16 cellular contexts compared by ENCODE assay signal in genomic region chr6:26398555-26398954, GRCh38. TPM values are rescaled to one million over a fixed set of nuclear protein-coding genes. Genes with fewer than 3 reads are reported as not detected.
DNase-seq lines count a peak whose midpoint lies in the region; ATAC-seq, FAIRE-seq and TF ChIP-seq lines count a peak whose summit lies in the region.
"Had no signal": no experiment of that assay in that cellular context is flagged by ENCODE, and none has a peak within 500 bp of the region (broad histone marks: within the 10 kb centered on the region; RNA-seq: fewer than 3 reads in every experiment).

No MANE protein-coding gene starts in this region.

- BruUV-seq in IMR-90 (replicated peaks; lab: Mats Ljungman, UMichigan) (no TSS peak), K562 (replicated peaks; lab: Mats Ljungman, UMichigan) (no TSS peak)

- no peak overlapping the region for H4K8ac ChIP-seq in IMR-90 (ENCODE audit: low read depth in 2 of 2, low read length in 2 of 2)

- TF ChIP-seq RAD21 in IMR-90 (IDR thresholded peaks at IDR 0.05; ENCODE audit: low read length) (no peak), K562 (CRISPR knock-in tag; conservative IDR thresholded peaks at IDR 0.05 in 1 of 2, IDR thresholded peaks at IDR 0.05 in 1 of 2) (no peak)

- no peak overlapping the region for H3K4me2 ChIP-seq in IMR-90 (ENCODE audit: low read depth, low read length)
- H3K4me2 ChIP-seq in K562 (ENCODE audit: insufficient read depth, low read length) = no peak overlapping the region
- H3K4me2 ChIP-seq: BLaER1 treated with 17β-estradiol and CSF1 and Interleukin-3, amounts not matched to agents 10 nM and 100 nM; GM23338 had no signal

- no peak overlapping the region for H3K9ac ChIP-seq in IMR-90 (ENCODE audit: low read depth, low read length)
- H3K9ac ChIP-seq in K562 (ENCODE audit: insufficient read depth in 1 of 2, low read depth in 2 of 2, low read length in 2 of 2) = no peak overlapping the region
- H3K9ac ChIP-seq: BLaER1 treated with 17β-estradiol and CSF1 and Interleukin-3, amounts not matched to agents 10 nM and 100 nM had no signal

- CTCF ChIA-PET in IMR-90 (lab: Yijun Ruan, JAX) = no interaction called here
- CTCF ChIA-PET in K562 (lab: Yijun Ruan, JAX; ENCODE audit: low intra/inter-chr PET ratio) = no interaction called here

- no peak overlapping the region for H3K27ac ChIP-seq in IMR-90 (ENCODE audit: insufficient read depth, low read length)
- no peak overlapping the region for H3K27ac ChIP-seq in K562 (ENCODE audit: extremely low read depth, low read depth, low read length)
- H3K27ac ChIP-seq: BLaER1 treated with 17β-estradiol and CSF1 and Interleukin-3, amounts not matched to agents 10 nM and 100 nM had no signal

- in situ Hi-C loops in IMR-90 (cut with MboI; ENCODE audit: low sequenced_read_pairs) (no loop called here), K562 (cut with MboI) (no loop called here)

- no peaks in the 10 kb centered on the region for H3K27me3 ChIP-seq in IMR-90 (ENCODE audit: control insufficient read depth, insufficient read depth, low read length)
- H3K27me3 ChIP-seq in K562 (ENCODE audit: control insufficient read depth in 2 of 2, insufficient read depth in 2 of 2, low read length in 2 of 2) = no peaks in the 10 kb centered on the region
- H3K27me3 ChIP-seq: BLaER1 treated with 17β-estradiol and CSF1 and Interleukin-3, amounts not matched to agents 10 nM and 100 nM had no signal

- H2AFZ ChIP-seq in IMR-90 (replicated peaks; ENCODE audit: low read length, poor library complexity) = no peak overlapping the region
- H2AFZ ChIP-seq in K562 (ENCODE audit: low read depth, low read length) = no peak overlapping the region
- H2AFZ ChIP-seq: GM23338 had no signal

- H3K79me2 ChIP-seq in K562 (ENCODE audit: control insufficient read depth, insufficient read depth, low read length) = no peaks in the 10 kb centered on the region

- ATAC-seq in IMR-90 (ENCODE audit: low read depth) (no peak), K562 (no peak), GM19452 (IDR thresholded peaks at IDR 0.05; ENCODE audit: unreplicated experiment) (no peak)
- ATAC-seq: GM12878, GM23338 had no signal

- no CpG with 5 or more reads among the region's 1 CpG for WGBS in IMR-90 (ENCODE audit: extremely low coverage in 2 of 2, insufficient read length in 1 of 2), 2 experiments
- 55% methylated on average over 1 of the region's 1 CpG for WGBS in K562 (ENCODE audit: insufficient coverage, low coverage, missing lambda C conversion rate)

- H4K20me1 ChIP-seq in IMR-90 (ENCODE audit: insufficient read depth, low read length) (no peaks in the 10 kb centered on the region), K562 (replicated peaks; ENCODE audit: control insufficient read depth, insufficient read depth, low read length) (no peaks in the 10 kb centered on the region)
- H4K20me1 ChIP-seq: BLaER1 treated with 17β-estradiol and CSF1 and Interleukin-3, amounts not matched to agents 10 nM and 100 nM had no signal

- dilution Hi-C loops in IMR-90 (cut with HindIII; ENCODE audit: low sequenced_read_pairs, unreplicated experiment) = no loop called here

- no peak overlapping the region for H3K56ac ChIP-seq in IMR-90 (ENCODE audit: extremely low read depth, insufficient read depth, low read length)

- TF ChIP-seq EP300 in K562 (IDR thresholded peaks at IDR 0.05; ENCODE audit: low read length) = no peak

- no peak overlapping the region for H3K18ac ChIP-seq in IMR-90 (ENCODE audit: low read depth, low read length)

- H3K36me3 ChIP-seq in IMR-90 (ENCODE audit: control insufficient read depth, insufficient read depth, low read length) (no peaks in the 10 kb centered on the region), K562 (ENCODE audit: control insufficient read depth, insufficient read depth, low read length) (no peaks in the 10 kb centered on the region)

- H2BK120ac ChIP-seq in IMR-90 (ENCODE audit: low read depth, low read length) = no peak overlapping the region

- H3K4me3 ChIP-seq in IMR-90 (ENCODE audit: insufficient read depth, low read depth, low read length) (no peak overlapping the region), K562 (no peak overlapping the region)
- H3K4me3 ChIP-seq: BLaER1 treated with 17β-estradiol and CSF1 and Interleukin-3, amounts not matched to agents 10 nM and 100 nM; GM12878; GM23338 had no signal

- no peak overlapping the region for H2BK20ac ChIP-seq in IMR-90 (ENCODE audit: low read depth, low read length)

- no peak overlapping the region for H3K4ac ChIP-seq in IMR-90 (ENCODE audit: low read depth, low read length)

- H2BK15ac ChIP-seq in IMR-90 (ENCODE audit: low read depth, low read length) = no peak overlapping the region

- no peak overlapping the region for H3K23ac ChIP-seq in IMR-90 (ENCODE audit: low read depth, low read length)

- no peak for TF ChIP-seq POLR2A in IMR-90 (IDR thresholded peaks at IDR 0.05; ENCODE audit: low read depth, low read length)
- no peak for TF ChIP-seq POLR2A in K562 (conservative IDR thresholded peaks at IDR 0.05)

- H2AK5ac ChIP-seq in IMR-90 (ENCODE audit: low read depth, low read length) = no peak overlapping the region

- H3K9me3 ChIP-seq in IMR-90 (ENCODE audit: control insufficient read depth, insufficient read depth, low read length) (no peaks in the 10 kb centered on the region), K562 (replicated peaks; ENCODE audit: control insufficient read depth, insufficient read depth, low read depth, low read length) (no peaks in the 10 kb centered on the region)
- H3K9me3 ChIP-seq: BLaER1 treated with 17β-estradiol and CSF1 and Interleukin-3, amounts not matched to agents 10 nM and 100 nM had no signal

- no peak overlapping the region for H4K5ac ChIP-seq in IMR-90 (ENCODE audit: low read depth, low read length)

- no peak for FAIRE-seq in K562 (lab: Jason Lieb, UNC)
- FAIRE-seq: GM12878, GM19239, H54 had no signal

- H3K9me1 ChIP-seq in IMR-90 (ENCODE audit: insufficient read depth, low read length) = peaks cover 8% of the 10 kb centered on the region
- no peaks in the 10 kb centered on the region for H3K9me1 ChIP-seq in K562 (ENCODE audit: control insufficient read depth, insufficient read depth, low read length)

- POLR2A ChIA-PET in IMR-90 (lab: Charles Lee; ENCODE audit: unreplicated experiment) (no interaction called here), K562 (lab: Yijun Ruan, JAX) (interaction anchor here (0.6 kb wide), 1 partner anchor 9 kb away, joined by 3 read pairs; no protein-coding TSS in a partner anchor)

- H3K4me1 ChIP-seq in IMR-90 (ENCODE audit: control insufficient read depth, insufficient read depth, low read length) = peaks cover 8% of the 10 kb centered on the region
- H3K4me1 ChIP-seq in K562 (replicated peaks in 1 of 2; ENCODE audit: control insufficient read depth in 2 of 2, insufficient read depth in 2 of 2, low read length in 2 of 2) = peaks cover 3 to 24% of the 10 kb centered on the region in 2 experiments

- H4K91ac ChIP-seq in IMR-90 (ENCODE audit: insufficient read depth, low read depth, low read length) = no peak overlapping the region

- no peak for TF ChIP-seq CTCF in IMR-90 (conservative IDR thresholded peaks at IDR 0.05; ENCODE audit: low read depth, low read length)
- TF ChIP-seq CTCF in K562 (IDR thresholded peaks at IDR 0.05 in 2 of 3, conservative IDR thresholded peaks at IDR 0.05 in 1 of 3; ENCODE audit: insufficient read depth in 2 of 3, low read depth in 1 of 3, low read length in 3 of 3) = no peak

- no peak overlapping the region for H2BK5ac ChIP-seq in IMR-90 (ENCODE audit: low read depth, low read length, poor library complexity, severe bottlenecking)

- H3K79me1 ChIP-seq in IMR-90 (ENCODE audit: low read depth in 1 of 2, low read length in 2 of 2) = peaks cover 0 to 2% of the 10 kb centered on the region in 2 experiments; a peak in 1 of 4 replicates

- intact Hi-C loops in IMR-90 (cut with micrococcal nuclease) (loop anchor here (1.0 kb wide), 1 partner anchor 41 kb away; no protein-coding TSS in a partner anchor), K562 (cut with micrococcal nuclease) (no loop called here)

- H3K14ac ChIP-seq in IMR-90 (replicated peaks; ENCODE audit: low read depth, low read length) = no peak overlapping the region

- DNase-seq in IMR-90 (no peak), K562 (ENCODE audit: extremely low read depth in 1 of 4, low spot score in 3 of 4) (no peak)
- DNase-seq: CD8-positive, alpha-beta memory T cell; COR-L47; DMS 273 treated with DMSO at 0.1 percent for 48 hours; DMS53; DND-41; EL; HCEC 1CT; KG1 had no signal

- no peak overlapping the region for H2AK9ac ChIP-seq in IMR-90 (replicated peaks; ENCODE audit: low read depth, low read length, poor library complexity)

RNA-seq across cellular contexts. Expression of gene BTN3A1, which starts 3.5 kb away (rescaled TPM):
- total RNA-seq in IMR-90 (2012; rRNA removed) = 15.3 and 16.5 TPM in 2 replicates
- polyA plus RNA-seq in IMR-90 (2012; rRNA removed) = 9.8 and 14.4 TPM in 2 replicates
- polyA plus RNA-seq in IMR-90 (2012; cell fraction: cytosol; rRNA removed) = 5.7 and 11.5 TPM in 2 replicates
- polyA plus RNA-seq in IMR-90 (2012; cell fraction: nucleus; rRNA removed; ENCODE audit: low replicate concordance) = 23.3 and 47.1 TPM in 2 replicates
- total RNA-seq in K562 (2011; cell fraction: chromatin; rRNA removed; ENCODE audit: low replicate concordance) = 27.1 and 31.9 TPM in 2 replicates
- 9.3 and 13.9 TPM in 2 replicates for total RNA-seq in K562 (2011; cell fraction: nucleolus; rRNA removed)
- total RNA-seq in K562 (2011; cell fraction: nucleoplasm; rRNA removed) = 16.0 and 21.1 TPM in 2 replicates
- total RNA-seq in K562 (2014; rRNA removed) = 2.8 and 3.6 TPM in 2 replicates
- 4.3 and 4.7 TPM in 2 replicates for total RNA-seq in K562 (2014; rRNA removed; fragmentation: Illumina TruSeq; extraction: Trizol)
- 3.4 and 3.7 TPM in 2 replicates for total RNA-seq in K562 (2015; rRNA removed; fragmentation: Illumina TruSeq; extraction: Trizol)
- 3.9 and 4.2 TPM in 2 replicates for total RNA-seq in K562 (2021)
- polyA plus RNA-seq in K562 (2011; rRNA removed) = 8.5 and 11.2 TPM in 2 replicates
- 2.8 and 4.4 TPM in 2 replicates for polyA plus RNA-seq in K562 (2011; cell fraction: cytosol; rRNA removed)
- 26.6 and 31.8 TPM in 2 replicates for polyA plus RNA-seq in K562 (2011; cell fraction: nucleus; rRNA removed)
- 3.9 and 10.6 TPM in 2 replicates for polyA plus RNA-seq in K562 (2012)
- polyA plus RNA-seq in K562 (2014; fragmentation: Illumina TruSeq; extraction: Trizol) = 4.2 and 4.7 TPM in 2 replicates
- 1 to 10 TPM in 1 of 2 experiments, under 1 TPM in 1; 0.84 to 2.5 TPM for polyA plus RNA-seq in K562 (2014; fragmentation: Nextera tagmentation; extraction: Ambion mirVana)
- 4.0 and 4.1 TPM in 2 replicates for polyA plus RNA-seq in K562 (2014; rRNA removed)
- polyA minus RNA-seq in K562 (2011; rRNA and poly(A)+ RNA removed) = 9.1 and 10.0 TPM in 2 replicates
- polyA minus RNA-seq in K562 (2011; cell fraction: cytosol; rRNA and poly(A)+ RNA removed) = 1.5 and 3.4 TPM in 2 replicates
- 6.9 and 12.1 TPM in 2 replicates for polyA minus RNA-seq in K562 (2011; cell fraction: nucleus; rRNA and poly(A)+ RNA removed)

RNA-seq across cellular contexts. Expression of gene BTN2A2, which starts 15.6 kb away (rescaled TPM):
- total RNA-seq in IMR-90 (2012; rRNA removed) (10.6 and 12.5 TPM in 2 replicates), K562 (2014; rRNA removed) (5.9 and 8.1 TPM in 2 replicates), K562 (2014; rRNA removed; fragmentation: Illumina TruSeq; extraction: Trizol) (10.0 and 10.1 TPM in 2 replicates), K562 (2015; rRNA removed; fragmentation: Illumina TruSeq; extraction: Trizol) (7.9 and 8.6 TPM in 2 replicates), K562 (2021) (10.1 and 11.5 TPM in 2 replicates)
- polyA plus RNA-seq in IMR-90 (2012; rRNA removed) (9.8 and 15.2 TPM in 2 replicates), K562 (2011; rRNA removed) (15.5 and 17.1 TPM in 2 replicates), K562 (2014; fragmentation: Illumina TruSeq; extraction: Trizol) (9.1 and 9.3 TPM in 2 replicates), K562 (2014; fragmentation: Nextera tagmentation; extraction: Ambion mirVana) (10 to 100 TPM in 1 of 2 experiments, 1 to 10 TPM in 1; 8.4 to 11.7 TPM), K562 (2014; rRNA removed) (10.2 and 11.9 TPM in 2 replicates)
- 4.9 and 6.3 TPM in 2 replicates for polyA plus RNA-seq in IMR-90 (2012; cell fraction: cytosol; rRNA removed)
- 27.6 and 53.1 TPM in 2 replicates for polyA plus RNA-seq in IMR-90 (2012; cell fraction: nucleus; rRNA removed; ENCODE audit: low replicate concordance)
- 52.6 and 53.2 TPM in 2 replicates for total RNA-seq in K562 (2011; cell fraction: chromatin; rRNA removed; ENCODE audit: low replicate concordance)
- 31.5 and 32.4 TPM in 2 replicates for total RNA-seq in K562 (2011; cell fraction: nucleolus; rRNA removed)
- 41.5 and 49.2 TPM in 2 replicates for total RNA-seq in K562 (2011; cell fraction: nucleoplasm; rRNA removed)
- 11.3 and 11.6 TPM in 2 replicates for polyA plus RNA-seq in K562 (2011; cell fraction: cytosol; rRNA removed)
- 46.8 and 65.8 TPM in 2 replicates for polyA plus RNA-seq in K562 (2011; cell fraction: nucleus; rRNA removed)
- polyA plus RNA-seq in K562 (2012) = 8.6 and 14.3 TPM in 2 replicates
- polyA minus RNA-seq in K562 (2011; rRNA and poly(A)+ RNA removed) = 22.6 and 30.6 TPM in 2 replicates
- polyA minus RNA-seq in K562 (2011; cell fraction: cytosol; rRNA and poly(A)+ RNA removed) = 6.9 and 8.7 TPM in 2 replicates
- polyA minus RNA-seq in K562 (2011; cell fraction: nucleus; rRNA and poly(A)+ RNA removed) = 23.0 and 33.8 TPM in 2 replicates

RNA-seq across cellular contexts. Expression of gene BTN3A2, which starts 33.6 kb away (rescaled TPM):
- total RNA-seq in IMR-90 (2012; rRNA removed) (17.2 and 20.4 TPM in 2 replicates), K562 (2014; rRNA removed) (2.7 and 3.1 TPM in 2 replicates), K562 (2014; rRNA removed; fragmentation: Illumina TruSeq; extraction: Trizol) (5.8 and 6.8 TPM in 2 replicates), K562 (2015; rRNA removed; fragmentation: Illumina TruSeq; extraction: Trizol) (4.4 and 5.3 TPM in 2 replicates), K562 (2021) (5.1 and 6.4 TPM in 2 replicates)
- polyA plus RNA-seq in IMR-90 (2012; rRNA removed) (14.8 and 15.7 TPM in 2 replicates), K562 (2011; rRNA removed) (10.1 and 11.2 TPM in 2 replicates), K562 (2014; fragmentation: Illumina TruSeq; extraction: Trizol) (6.1 and 7.6 TPM in 2 replicates), K562 (2014; fragmentation: Nextera tagmentation; extraction: Ambion mirVana) (1 to 10 TPM; 3.5 to 7.5 TPM), K562 (2014; rRNA removed) (6.2 and 7.7 TPM in 2 replicates)
- polyA plus RNA-seq in IMR-90 (2012; cell fraction: cytosol; rRNA removed) = 7.4 and 12.2 TPM in 2 replicates
- 9.8 and 25.8 TPM in 2 replicates for polyA plus RNA-seq in IMR-90 (2012; cell fraction: nucleus; rRNA removed; ENCODE audit: low replicate concordance)
- total RNA-seq in K562 (2011; cell fraction: chromatin; rRNA removed; ENCODE audit: low replicate concordance) = 20.7 and 24.8 TPM in 2 replicates
- total RNA-seq in K562 (2011; cell fraction: nucleolus; rRNA removed) = 11.8 and 12.0 TPM in 2 replicates
- total RNA-seq in K562 (2011; cell fraction: nucleoplasm; rRNA removed) = 14.7 and 20.5 TPM in 2 replicates
- polyA plus RNA-seq in K562 (2011; cell fraction: cytosol; rRNA removed) = 3.7 and 5.9 TPM in 2 replicates
- polyA plus RNA-seq in K562 (2011; cell fraction: nucleus; rRNA removed) = 19.2 and 19.7 TPM in 2 replicates
- 5.5 and 7.0 TPM in 2 replicates for polyA plus RNA-seq in K562 (2012)
- 15.3 and 16.2 TPM in 2 replicates for polyA minus RNA-seq in K562 (2011; rRNA and poly(A)+ RNA removed)
- 4.1 and 5.9 TPM in 2 replicates for polyA minus RNA-seq in K562 (2011; cell fraction: cytosol; rRNA and poly(A)+ RNA removed)
- 4.7 and 11.4 TPM in 2 replicates for polyA minus RNA-seq in K562 (2011; cell fraction: nucleus; rRNA and poly(A)+ RNA removed)

RNA-seq across cellular contexts. Expression of gene BTN3A3, which starts 41.7 kb away (rescaled TPM):
- total RNA-seq in IMR-90 (2012; rRNA removed) (14.4 and 15.8 TPM in 2 replicates), K562 (2014; rRNA removed) (0.45 and 1.0 TPM in 2 replicates), K562 (2014; rRNA removed; fragmentation: Illumina TruSeq; extraction: Trizol) (1.2 and 1.4 TPM in 2 replicates), K562 (2015; rRNA removed; fragmentation: Illumina TruSeq; extraction: Trizol) (0.98 and 1.3 TPM in 2 replicates), K562 (2021) (1.4 and 1.5 TPM in 2 replicates)
- polyA plus RNA-seq in IMR-90 (2012; rRNA removed) (12.4 and 14.8 TPM in 2 replicates), K562 (2011; rRNA removed) (3.5 and 7.6 TPM in 2 replicates), K562 (2014; fragmentation: Illumina TruSeq; extraction: Trizol) (0.71 and 1.00 TPM in 2 replicates), K562 (2014; fragmentation: Nextera tagmentation; extraction: Ambion mirVana) (under 1 TPM; 0.21 to 0.41 TPM), K562 (2014; rRNA removed) (1.1 and 1.3 TPM in 2 replicates)
- polyA plus RNA-seq in IMR-90 (2012; cell fraction: cytosol; rRNA removed) = 6.3 and 10.8 TPM in 2 replicates
- 13.9 and 51.5 TPM in 2 replicates for polyA plus RNA-seq in IMR-90 (2012; cell fraction: nucleus; rRNA removed; ENCODE audit: low replicate concordance)
- total RNA-seq in K562 (2011; cell fraction: chromatin; rRNA removed; ENCODE audit: low replicate concordance) = 19.6 and 24.0 TPM in 2 replicates
- 4.6 and 4.8 TPM in 2 replicates for total RNA-seq in K562 (2011; cell fraction: nucleolus; rRNA removed)
- total RNA-seq in K562 (2011; cell fraction: nucleoplasm; rRNA removed) = 16.4 and 24.1 TPM in 2 replicates
- polyA plus RNA-seq in K562 (2011; cell fraction: cytosol; rRNA removed) = 0.51 and 1.6 TPM in 2 replicates
- polyA plus RNA-seq in K562 (2011; cell fraction: nucleus; rRNA removed) = 24.8 and 44.0 TPM in 2 replicates
- 1.1 and 3.0 TPM in 2 replicates for polyA plus RNA-seq in K562 (2012)
- polyA minus RNA-seq in K562 (2011; rRNA and poly(A)+ RNA removed) = 5.6 and 15.4 TPM in 2 replicates
- 0.19 and 0.82 TPM in 2 replicates for polyA minus RNA-seq in K562 (2011; cell fraction: cytosol; rRNA and poly(A)+ RNA removed)
- polyA minus RNA-seq in K562 (2011; cell fraction: nucleus; rRNA and poly(A)+ RNA removed) = 3.4 and 18.0 TPM in 2 replicates

RNA-seq across cellular contexts. Expression of gene BTN2A1, which starts 59.2 kb away (rescaled TPM):
- total RNA-seq in IMR-90 (2012; rRNA removed) = 11.4 and 13.6 TPM in 2 replicates
- 37.9 and 40.2 TPM in 2 replicates for polyA plus RNA-seq in IMR-90 (2012; rRNA removed)
- polyA plus RNA-seq in IMR-90 (2012; cell fraction: cytosol; rRNA removed) = 18.8 and 24.5 TPM in 2 replicates
- 44.0 and 69.0 TPM in 2 replicates for polyA plus RNA-seq in IMR-90 (2012; cell fraction: nucleus; rRNA removed; ENCODE audit: low replicate concordance)
- 41.4 and 45.8 TPM in 2 replicates for total RNA-seq in K562 (2011; cell fraction: chromatin; rRNA removed; ENCODE audit: low replicate concordance)
- 30.1 and 32.4 TPM in 2 replicates for total RNA-seq in K562 (2011; cell fraction: nucleolus; rRNA removed)
- 28.4 and 29.5 TPM in 2 replicates for total RNA-seq in K562 (2011; cell fraction: nucleoplasm; rRNA removed)
- 6.7 and 6.8 TPM in 2 replicates for total RNA-seq in K562 (2014; rRNA removed)
- total RNA-seq in K562 (2014; rRNA removed; fragmentation: Illumina TruSeq; extraction: Trizol) = 17.2 and 17.6 TPM in 2 replicates
- total RNA-seq in K562 (2015; rRNA removed; fragmentation: Illumina TruSeq; extraction: Trizol) = 15.9 and 16.2 TPM in 2 replicates
- total RNA-seq in K562 (2021) = 13.0 and 13.5 TPM in 2 replicates
- 18.9 and 23.2 TPM in 2 replicates for polyA plus RNA-seq in K562 (2011; rRNA removed)
- polyA plus RNA-seq in K562 (2011; cell fraction: cytosol; rRNA removed) = 13.3 and 16.1 TPM in 2 replicates
- polyA plus RNA-seq in K562 (2011; cell fraction: nucleus; rRNA removed) = 33.9 and 39.5 TPM in 2 replicates
- 12.6 and 22.3 TPM in 2 replicates for polyA plus RNA-seq in K562 (2012)
- polyA plus RNA-seq in K562 (2014; fragmentation: Illumina TruSeq; extraction: Trizol) = 19.4 and 22.1 TPM in 2 replicates
- polyA plus RNA-seq in K562 (2014; fragmentation: Nextera tagmentation; extraction: Ambion mirVana) = 10 to 100 TPM in 1 of 2 experiments, 1 to 10 TPM in 1; 7.0 to 16.4 TPM
- polyA plus RNA-seq in K562 (2014; rRNA removed) = 18.0 and 21.7 TPM in 2 replicates
- polyA minus RNA-seq in K562 (2011; rRNA and poly(A)+ RNA removed) = 22.7 and 32.0 TPM in 2 replicates
- polyA minus RNA-seq in K562 (2011; cell fraction: cytosol; rRNA and poly(A)+ RNA removed) = 6.4 and 8.2 TPM in 2 replicates
- polyA minus RNA-seq in K562 (2011; cell fraction: nucleus; rRNA and poly(A)+ RNA removed) = 11.0 and 19.7 TPM in 2 replicates
